Comparison of ENCODE assay signal across 10 cellular contexts in the genomic region with DNA sequence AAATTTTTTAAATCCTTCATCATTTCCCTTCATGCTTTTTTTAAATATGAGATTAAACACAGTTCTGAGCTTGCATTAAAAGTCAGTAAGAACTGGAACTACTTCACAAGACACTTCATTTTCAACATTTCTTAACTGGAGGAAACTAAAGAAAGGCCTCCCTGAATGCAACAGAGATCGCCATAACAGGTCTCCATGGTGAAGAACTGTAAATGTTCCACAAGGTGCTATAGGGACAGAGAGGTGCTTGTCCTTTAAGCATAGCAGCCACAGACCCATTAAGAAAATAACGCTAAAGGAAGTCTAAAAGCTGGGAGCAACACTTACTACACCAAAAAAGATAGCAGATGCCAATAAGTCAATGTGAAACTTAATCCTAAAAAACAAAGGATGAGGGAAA. TPM values are rescaled to one million over a fixed set of nuclear protein-coding genes. Genes with fewer than 3 reads are reported as not detected.
DNase-seq lines count a peak whose midpoint lies in the region; ATAC-seq, FAIRE-seq and TF ChIP-seq lines count a peak whose summit lies in the region.
"Had no signal": no experiment of that assay in that cellular context is flagged by ENCODE, and none has a peak within 500 bp of the region (broad histone marks: within the 10 kb centered on the region; RNA-seq: fewer than 3 reads in every experiment).

No MANE protein-coding gene starts in this region.

- 0 out of 2 replicates have a peak, but pooled peaks cover 5% of the 10 kb centered on the region for H4K20me1 ChIP-seq in PC-3 (ENCODE audit: low read length)

- H3K4me3 Mint-ChIP-seq in T-helper 2 cell treated with Interferon-gamma antibody and Interleukin-4, amounts not matched to agents 5 μg/mL and 100 μg/mL, for 36 hours = peak overlapping the region; percentile 20
- no peak overlapping the region for H3K4me3 Mint-ChIP-seq in progenitor cell of endocrine pancreas (ENCODE audit: low read depth)

- H3K27me3 Mint-ChIP-seq in T-helper 2 cell treated with Interferon-gamma antibody and Interleukin-4, amounts not matched to agents 5 μg/mL and 100 μg/mL, for 36 hours (ENCODE audit: low read depth) = no peaks in the 10 kb centered on the region
- H3K27me3 Mint-ChIP-seq in progenitor cell of endocrine pancreas = no peaks in the 10 kb centered on the region

- H3K4me1 ChIP-seq in PC-3 (ENCODE audit: insufficient read depth, low read length) = peaks cover 21% of the 10 kb centered on the region

- TF ChIP-seq CTCF in PC-3 (conservative IDR thresholded peaks at IDR 0.05; ENCODE audit: low read depth, low read length) (no peak), progenitor cell of endocrine pancreas (IDR thresholded peaks at IDR 0.05; ENCODE audit: unreplicated experiment) (no peak)

- H2AFZ ChIP-seq in PC-3 (ENCODE audit: low read length) = no peak overlapping the region

- H3K9ac ChIP-seq in PC-3 (ENCODE audit: low read length) = no peak overlapping the region

- no peak overlapping the region for H3K27ac ChIP-seq in PC-3 (ENCODE audit: low read length)

- H3K4me3 ChIP-seq in PC-3 (ENCODE audit: low read length) = no peak overlapping the region
- H3K4me3 ChIP-seq: breast epithelium had no signal

- 0 out of 2 replicates have a peak overlapping the region, but pooled peaks have one; percentile 9 for H3K4me2 ChIP-seq in PC-3 (ENCODE audit: low read length)

- no peak for ATAC-seq in PC-3

- H3F3A ChIP-seq in PC-3 (ENCODE audit: low read length, unreplicated experiment) = no peaks in the 10 kb centered on the region

- no peak overlapping the region for H3K27ac Mint-ChIP-seq in T-helper 2 cell treated with Interferon-gamma antibody and Interleukin-4, amounts not matched to agents 5 μg/mL and 100 μg/mL, for 36 hours
- peak overlapping the region; percentile 13 for H3K27ac Mint-ChIP-seq in progenitor cell of endocrine pancreas

- H3K9me3 Mint-ChIP-seq in T-helper 2 cell treated with Interferon-gamma antibody and Interleukin-4, amounts not matched to agents 5 μg/mL and 100 μg/mL, for 36 hours = no peaks in the 10 kb centered on the region
- peaks cover 5% of the 10 kb centered on the region for H3K9me3 Mint-ChIP-seq in progenitor cell of endocrine pancreas (ENCODE audit: low read depth)

- H3K79me2 ChIP-seq in PC-3 (ENCODE audit: low read length) = peaks cover 87% of the 10 kb centered on the region

- H3K9me3 ChIP-seq in PC-3 (ENCODE audit: low read length) = no peaks in the 10 kb centered on the region
- H3K9me3 ChIP-seq: breast epithelium had no signal

- no peaks in the 10 kb centered on the region for H3K36me3 ChIP-seq in PC-3 (ENCODE audit: low read depth, low read length)
- H3K36me3 ChIP-seq: breast epithelium had no signal

- H3K36me3 Mint-ChIP-seq in T-helper 2 cell treated with Interferon-gamma antibody and Interleukin-4, amounts not matched to agents 5 μg/mL and 100 μg/mL, for 36 hours (ENCODE audit: low read depth) = peaks cover 5% of the 10 kb centered on the region
- H3K36me3 Mint-ChIP-seq in progenitor cell of endocrine pancreas (ENCODE audit: insufficient read depth) = peaks cover 16% of the 10 kb centered on the region

- no peak for TF ChIP-seq POLR2A in H54 (IDR thresholded peaks at IDR 0.05; ENCODE audit: low read depth, low read length)

- no TSS peak for BruUV-seq in PC-3 (replicated peaks; lab: Mats Ljungman, UMichigan)

- H3K27me3 ChIP-seq in PC-3 (ENCODE audit: low read length) = no peaks in the 10 kb centered on the region
- H3K27me3 ChIP-seq: breast epithelium had no signal

- peak; percentile 81 for FAIRE-seq in H54 (lab: Jason Lieb, UNC)

- peaks cover 16% of the 10 kb centered on the region for H3K4me1 Mint-ChIP-seq in T-helper 2 cell treated with Interferon-gamma antibody and Interleukin-4, amounts not matched to agents 5 μg/mL and 100 μg/mL, for 36 hours (ENCODE audit: low read depth)
- H3K4me1 Mint-ChIP-seq in progenitor cell of endocrine pancreas (ENCODE audit: low read depth) = peaks cover 35% of the 10 kb centered on the region

- intact Hi-C loops in PC-3 (cut with micrococcal nuclease) = no loop called here

- CTCF ChIA-PET in PC-3 (lab: Charles Lee) = interaction anchor here (0.7 kb wide), 1 partner anchor 148 kb away, joined by 4 read pairs; no protein-coding TSS in a partner anchor

- POLR2A ChIA-PET in PC-3 (lab: Charles Lee; ENCODE audit: unreplicated experiment) = no interaction called here

- H3K9me2 ChIP-seq in PC-3 (replicated peaks; ENCODE audit: low read length) = no peaks in the 10 kb centered on the region

- no peak for DNase-seq in T-helper 2 cell treated with Interferon-gamma antibody and Interleukin-4, amounts not matched to agents 5 μg/mL and 100 μg/mL, for 36 hours (ENCODE audit: low spot score)
- DNase-seq in T-helper 2 cell (no peak), H54 (ENCODE audit: insufficient read length, low spot score) (no peak), PC-3 (no peak), progenitor cell of endocrine pancreas (ENCODE audit: low spot score, unreplicated experiment) (no peak), NCI-H2107 treated with DMSO at 0.1 percent for 48 hours (lab: John Stamatoyannopoulos, UW; ENCODE audit: unreplicated experiment) (no peak), kidney tubule cell (ENCODE audit: low spot score) (no peak), DMS53 (lab: John Stamatoyannopoulos, UW) (no peak)
- DNase-seq: hypothalamus had no signal

RNA-seq across cellular contexts. Expression of gene STAM2, which starts 8.5 kb away (rescaled TPM):
- 18.0 and 21.0 TPM in 2 replicates for total RNA-seq in PC-3 (2014; rRNA removed)
- 32.8 and 36.2 TPM in 2 replicates for total RNA-seq in progenitor cell of endocrine pancreas
